In genomic region chr13:46614582-46614981, GRCh38 we compare ENCODE assay signal across 14 cellular contexts.
A peak's percentile ranks its signal among the peaks of the same experiment; 100 is the strongest.
DNase-seq lines count a peak whose midpoint lies in the region; ATAC-seq and TF ChIP-seq lines count a peak whose summit lies in the region.
"Had no signal": no experiment of that assay in that cellular context is flagged by ENCODE, and none has a peak within 500 bp of the region (broad histone marks: within the 10 kb centered on the region; RNA-seq: fewer than 3 reads in every experiment).

No MANE protein-coding gene starts in this region.

- intact Hi-C loops in Right ventricle myocardium superior (cut with DNase I): no loop called here
- intact Hi-C loops in left cardiac atrium (cut with DNase I): no loop called here
- intact Hi-C loops in vagina (cut with DNase I): no loop called here
- intact Hi-C loops in activated CD8-positive, alpha-beta T cell treated with anti-CD3 and anti-CD28 coated beads for 36 hours (cut with micrococcal nuclease): no loop called here

- POLR2A ChIA-PET in activated CD8-positive, alpha-beta T cell treated with anti-CD3 and anti-CD28 coated beads for 36 hours (lab: Charles Lee): no interaction called here

- no peak for DNase-seq in Right ventricle myocardium superior
- no peak for DNase-seq in left cardiac atrium
- peak; percentile 87 for DNase-seq in choroid plexus epithelial cell (ENCODE audit: low read depth)
- DNase-seq in mesothelial cell of epicardium (ENCODE audit: low spot score in 2 of 2, unreplicated experiment in 2 of 2): no peak
- no peak for DNase-seq in vagina (ENCODE audit: extremely low spot score in 2 of 2)
- no peak for DNase-seq in ACHN
- no peak for DNase-seq in activated CD8-positive, alpha-beta T cell treated with anti-CD3 and anti-CD28 coated beads for 36 hours
- DNase-seq: activated CD8-positive, alpha-beta memory T cell treated with anti-CD3 and anti-CD28 coated beads for 24 hours; effector CD8-positive, alpha-beta T cell; KBM-7; NCI-H2171; retina had no signal

- H3K27ac ChIP-seq in vagina: peak overlapping the region; percentile 85

- in situ Hi-C loops in ACHN (cut with HindIII; ENCODE audit: low pct_ligation_motif_present, low pct_unique_long_range_greater_than_20kb, low sequenced_read_pairs): no loop called here

- TF ChIP-seq CTCF in choroid plexus epithelial cell (conservative IDR thresholded peaks at IDR 0.05; ENCODE audit: low read depth, low read length) (peak; percentile 57), mesothelial cell of epicardium (IDR thresholded peaks at IDR 0.05; ENCODE audit: unreplicated experiment) (no peak), vagina (IDR thresholded peaks at IDR 0.05) (no peak)
- no peak for TF ChIP-seq CTCF in activated CD8-positive, alpha-beta T cell treated with anti-CD3 and anti-CD28 coated beads for 36 hours (IDR thresholded peaks at IDR 0.05)

- TF ChIP-seq POLR2A in vagina (IDR thresholded peaks at IDR 0.05): no peak

- H3K4me1 ChIP-seq in vagina: peaks cover 39% of the 10 kb centered on the region

- no peaks in the 10 kb centered on the region for H3K27me3 Mint-ChIP-seq in mesothelial cell of epicardium (ENCODE audit: low read depth)
- no peaks in the 10 kb centered on the region for H3K27me3 Mint-ChIP-seq in activated CD8-positive, alpha-beta T cell treated with anti-CD3 and anti-CD28 coated beads for 36 hours
- H3K27me3 Mint-ChIP-seq: activated naive CD4-positive, alpha-beta T cell treated with anti-CD3 and anti-CD28 coated beads, Interleukin-2, amount 50 U/mL, for 24 hours had no signal

- H3K27me3 ChIP-seq in vagina: no peaks in the 10 kb centered on the region

- no peak overlapping the region for H3K4me3 Mint-ChIP-seq in mesothelial cell of epicardium
- no peak overlapping the region for H3K4me3 Mint-ChIP-seq in activated CD8-positive, alpha-beta T cell treated with anti-CD3 and anti-CD28 coated beads for 36 hours
- H3K4me3 Mint-ChIP-seq: activated naive CD4-positive, alpha-beta T cell treated with anti-CD3 and anti-CD28 coated beads, Interleukin-2, amount 50 U/mL, for 24 hours had no signal

- CTCF ChIA-PET in activated CD8-positive, alpha-beta T cell treated with anti-CD3 and anti-CD28 coated beads for 36 hours (lab: Charles Lee): no interaction called here

- H3K4me1 Mint-ChIP-seq in mesothelial cell of epicardium: peaks cover 63% of the 10 kb centered on the region
- H3K4me1 Mint-ChIP-seq in activated CD8-positive, alpha-beta T cell treated with anti-CD3 and anti-CD28 coated beads for 36 hours (ENCODE audit: low read depth): peaks cover 39% of the 10 kb centered on the region

- H3K4me3 ChIP-seq in choroid plexus epithelial cell (ENCODE audit: low read depth, low read length) (no peak overlapping the region), vagina (no peak overlapping the region)

- H3K9me3 ChIP-seq in vagina: no peaks in the 10 kb centered on the region

- ATAC-seq in Right ventricle myocardium superior (ENCODE audit: poor library complexity) (peak; percentile 37), left cardiac atrium (no peak), HG02588 (IDR thresholded peaks at IDR 0.05; ENCODE audit: unreplicated experiment) (no peak)
- ATAC-seq in activated CD8-positive, alpha-beta T cell treated with anti-CD3 and anti-CD28 coated beads for 36 hours: no peak

- H3K36me3 Mint-ChIP-seq in mesothelial cell of epicardium: no peaks in the 10 kb centered on the region
- peaks cover 5% of the 10 kb centered on the region for H3K36me3 Mint-ChIP-seq in activated CD8-positive, alpha-beta T cell treated with anti-CD3 and anti-CD28 coated beads for 36 hours (ENCODE audit: low read depth)
- H3K36me3 Mint-ChIP-seq: activated naive CD4-positive, alpha-beta T cell treated with anti-CD3 and anti-CD28 coated beads, Interleukin-2, amount 50 U/mL, for 24 hours had no signal

- H3K27ac Mint-ChIP-seq in mesothelial cell of epicardium: peak overlapping the region; percentile 95
- H3K27ac Mint-ChIP-seq in activated CD8-positive, alpha-beta T cell treated with anti-CD3 and anti-CD28 coated beads for 36 hours: no peak overlapping the region
- H3K27ac Mint-ChIP-seq: activated naive CD4-positive, alpha-beta T cell treated with anti-CD3 and anti-CD28 coated beads, Interleukin-2, amount 50 U/mL, for 24 hours had no signal

- H3K36me3 ChIP-seq in vagina: no peaks in the 10 kb centered on the region

- no peaks in the 10 kb centered on the region for H3K9me3 Mint-ChIP-seq in mesothelial cell of epicardium
- no peaks in the 10 kb centered on the region for H3K9me3 Mint-ChIP-seq in activated CD8-positive, alpha-beta T cell treated with anti-CD3 and anti-CD28 coated beads for 36 hours
- H3K9me3 Mint-ChIP-seq: activated naive CD4-positive, alpha-beta T cell treated with anti-CD3 and anti-CD28 coated beads, Interleukin-2, amount 50 U/mL, for 24 hours had no signal
